In the genomic region with DNA sequence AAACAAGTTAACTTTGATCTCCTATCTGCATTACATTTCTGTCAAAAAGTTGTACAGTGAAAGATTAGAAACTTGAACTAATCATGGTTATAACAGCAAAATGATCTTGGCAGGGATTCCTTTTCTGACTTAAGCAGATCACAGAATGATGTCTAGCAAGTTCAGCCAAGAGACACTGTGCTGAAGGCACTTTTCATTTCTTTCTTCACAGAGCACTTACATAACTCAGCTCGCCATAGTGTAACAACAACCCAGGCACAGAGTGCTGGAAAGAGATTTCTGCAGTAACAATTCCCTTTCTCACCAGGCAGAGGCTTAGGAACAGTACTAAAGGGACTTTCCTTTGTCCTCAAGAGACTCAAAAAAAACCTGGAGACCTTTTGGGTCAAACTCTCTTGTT, we compare ENCODE assay signal across 11 cellular contexts.
"Had no signal": no experiment of that assay in that cellular context is flagged by ENCODE, and none has a peak within 500 bp of the region (broad histone marks: within the 10 kb centered on the region; RNA-seq: fewer than 3 reads in every experiment).

No MANE protein-coding gene starts in this region.

- H3K36me3 ChIP-seq: ovary had no signal

- H3K27ac Mint-ChIP-seq: activated CD8-positive, alpha-beta T cell treated with anti-CD3 and anti-CD28 coated beads, Interleukin-2, amount 10 ng/mL, durations not matched to agents 7 days and 5 days had no signal

- H3K4me1 ChIP-seq: testis had no signal

- H3K4me3 ChIP-seq: ovary, SK-N-MC, testis had no signal

- DNase-seq: activated CD4-positive, alpha-beta T cell treated with anti-CD3 and anti-CD28 coated beads for 4 hours; activated CD8-positive, alpha-beta T cell treated with anti-CD3 and anti-CD28 coated beads, Interleukin-2, amount 10 ng/mL, durations not matched to agents 7 days and 5 days; activated naive CD4-positive, alpha-beta T cell treated with anti-CD3 and anti-CD28 coated beads, Interleukin-2, amount 50 U/mL, for 16 hours; amniotic stem cell; ovary; stimulated activated CD4-positive, alpha-beta T cell treated with anti-CD3 and anti-CD28 coated beads, Interleukin-4, amount 100 ng/mL, for 1 hour; stimulated activated CD8-positive, alpha-beta memory T cell treated with anti-CD3 and anti-CD28 coated beads, Interleukin-4, amount 100 ng/mL, for 48 hours; stimulated activated naive CD8-positive, alpha-beta T cell treated with anti-CD3 and anti-CD28 coated beads, Interleukin-15, Interleukin-2, amounts not matched to agents 100 U/mL and 50 U/mL, for 24 hours; testis had no signal

- H3K4me3 Mint-ChIP-seq: activated CD8-positive, alpha-beta T cell treated with anti-CD3 and anti-CD28 coated beads, Interleukin-2, amount 10 ng/mL, durations not matched to agents 7 days and 5 days; neural crest cell had no signal

- H3K4me1 Mint-ChIP-seq: neural crest cell had no signal

- H3K27ac ChIP-seq: ovary, SK-N-MC, testis had no signal

- H3K27me3 ChIP-seq: ovary, testis had no signal

- H3K9me3 ChIP-seq: ovary, testis had no signal
